In genomic region chr9:35904966-35905781, GRCh38 we compare ENCODE assay signal across 1 cellular context.
TF ChIP-seq lines count a peak whose summit lies in the region.

No MANE protein-coding gene starts in this region.

TF ChIP-seq in H1, 55 proteins besides CTCF, POLR2A, EP300 and RAD21:
- TF ChIP-seq NRF1 (IDR thresholded peaks at IDR 0.05; ENCODE audit: low read depth, low read length) (no peak), RBBP5 (IDR thresholded peaks at IDR 0.05; ENCODE audit: borderline replicate concordance, low read depth, low read length) (no peak), JUN (IDR thresholded peaks at IDR 0.05; ENCODE audit: low read depth, low read length) (no peak), RFX5 (IDR thresholded peaks at IDR 0.05; ENCODE audit: borderline replicate concordance, low read depth, low read length) (no peak), RNF2 (IDR thresholded peaks at IDR 0.05; ENCODE audit: borderline replicate concordance, low read depth, low read length, missing control alignments, poor library complexity, severe bottlenecking) (no peak), ZNF274 (IDR thresholded peaks at IDR 0.05; ENCODE audit: borderline replicate concordance, extremely low read depth, low read length) (no peak), BCL11A (IDR thresholded peaks at IDR 0.05; ENCODE audit: low read depth in 2 of 2, low read length in 2 of 2) (no peak), SP4 (IDR thresholded peaks at IDR 0.05; ENCODE audit: low read length) (no peak), SUZ12 (IDR thresholded peaks at IDR 0.05; ENCODE audit: low read length) (no peak), EZH2 (IDR thresholded peaks at IDR 0.05; ENCODE audit: low read depth, low read length, severe bottlenecking) (no peak)
